20 cellular contexts compared by ENCODE assay signal in the genomic region with DNA sequence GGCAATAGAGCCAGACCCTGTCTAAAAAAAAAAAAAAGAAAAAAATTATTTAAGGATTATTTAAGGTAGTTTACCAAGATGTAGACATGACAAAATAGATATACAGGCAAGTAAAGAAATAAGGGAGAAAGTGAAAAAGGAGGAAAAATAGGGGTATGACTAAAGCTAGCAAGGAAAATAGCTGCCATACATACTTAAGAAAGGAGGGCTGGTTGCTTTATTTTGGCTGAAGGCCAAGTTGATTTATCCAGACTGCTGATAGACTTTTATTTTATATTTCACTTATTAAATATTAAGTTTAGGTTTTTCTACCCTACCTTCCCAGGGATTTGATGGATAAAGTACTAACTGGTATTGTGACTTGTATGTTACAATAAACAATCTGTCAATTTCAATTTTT. TPM values are rescaled to one million over a fixed set of nuclear protein-coding genes. Genes with fewer than 3 reads are reported as not detected.
DNase-seq lines count a peak whose midpoint lies in the region; ATAC-seq, FAIRE-seq and TF ChIP-seq lines count a peak whose summit lies in the region.
"Had no signal": no experiment of that assay in that cellular context is flagged by ENCODE, and none has a peak within 500 bp of the region (broad histone marks: within the 10 kb centered on the region; RNA-seq: fewer than 3 reads in every experiment).

No MANE protein-coding gene starts in this region.

- peak; percentile 6 for DNase-seq in NCI-H1105 treated with DMSO at 0.1 percent for 48 hours (lab: John Stamatoyannopoulos, UW)
- DNase-seq in NCI-H1105 (lab: John Stamatoyannopoulos, UW) = no peak
- peak; percentile 29 for DNase-seq in astrocyte (ENCODE audit: low read depth)
- no peak for DNase-seq in keratinocyte (ENCODE audit: low read depth, low spot score)
- no peak for DNase-seq in NCI-H146 treated with DMSO at 0.1 percent for 48 hours (lab: John Stamatoyannopoulos, UW; ENCODE audit: unreplicated experiment)
- DNase-seq: activated CD4-positive, alpha-beta T cell treated with anti-CD3 and anti-CD28 coated beads, Interleukin-2, amount 50 U/mL, for 1 hour; CD8-positive, alpha-beta T cell; cortex of kidney; NCI-H345; pancreas; spleen; testis had no signal

- no peaks in the 10 kb centered on the region for H3K9me3 ChIP-seq in HUES48 (ENCODE audit: control insufficient read depth, insufficient read depth, low read length)
- no peaks in the 10 kb centered on the region for H3K9me3 ChIP-seq in astrocyte (ENCODE audit: insufficient read depth, low read depth, low read length)
- no peaks in the 10 kb centered on the region for H3K9me3 ChIP-seq in keratinocyte (ENCODE audit: control insufficient read depth, low read depth, low read length)
- H3K9me3 ChIP-seq: pancreas, testis had no signal

- H3K27me3 ChIP-seq in HUES48 (ENCODE audit: control insufficient read depth, insufficient read depth, low read length) = no peaks in the 10 kb centered on the region
- no peaks in the 10 kb centered on the region for H3K27me3 ChIP-seq in astrocyte (ENCODE audit: insufficient read depth, low read length)
- no peaks in the 10 kb centered on the region for H3K27me3 ChIP-seq in keratinocyte (ENCODE audit: control insufficient read depth, extremely low read depth, insufficient read depth, low read length)
- H3K27me3 ChIP-seq: pancreas, spleen, testis had no signal

- H2AFZ ChIP-seq in astrocyte (ENCODE audit: low read depth, low read length) = no peak overlapping the region
- peak overlapping the region; percentile 78 for H2AFZ ChIP-seq in keratinocyte (ENCODE audit: control insufficient read depth, low read length)
- H2AFZ ChIP-seq: PC-9 had no signal

- no peaks in the 10 kb centered on the region for H3K27me3 Mint-ChIP-seq in astrocyte (ENCODE audit: low read depth, unreplicated experiment)
- H3K27me3 Mint-ChIP-seq: activated naive CD4-positive, alpha-beta T cell treated with anti-CD3 and anti-CD28 coated beads, Interleukin-2, amount 50 U/mL, for 24 hours; memory B cell had no signal

- dilution Hi-C loops in keratinocyte (cut with MboI; ENCODE audit: extremely low pct_ligation_motif_present, low sequenced_read_pairs) = no loop called here

- H3K27ac ChIP-seq in HUES48 (ENCODE audit: low read depth, low read length) (peak overlapping the region; percentile 51), astrocyte (ENCODE audit: low read depth, low read length) (peak overlapping the region; percentile 96), keratinocyte (ENCODE audit: control insufficient read depth, insufficient read depth, low read length) (peak overlapping the region; percentile 86)
- H3K27ac ChIP-seq: HL-60, PC-9, spleen, testis had no signal

- peak overlapping the region; percentile 100 for H3K27ac Mint-ChIP-seq in astrocyte (ENCODE audit: unreplicated experiment)
- H3K27ac Mint-ChIP-seq: CD8-positive, alpha-beta T cell; memory B cell had no signal

- peaks cover 6% of the 10 kb centered on the region; the same call in 1 of the 2 replicates for H3K4me1 ChIP-seq in HUES48 (ENCODE audit: control insufficient read depth, insufficient read depth, low read length)
- peaks cover 8% of the 10 kb centered on the region for H3K4me1 ChIP-seq in astrocyte (ENCODE audit: insufficient read depth, low read length)
- H3K4me1 ChIP-seq in keratinocyte (ENCODE audit: control insufficient read depth, extremely low read depth, insufficient read depth, low read length) = peaks cover 17% of the 10 kb centered on the region
- H3K4me1 ChIP-seq: pancreas, testis had no signal

- FAIRE-seq in astrocyte (lab: Jason Lieb, UNC) (no peak), keratinocyte (lab: Jason Lieb, UNC) (no peak)
- FAIRE-seq: GM18507, pancreas had no signal

- ATAC-seq in HG02852 (IDR thresholded peaks at IDR 0.05; ENCODE audit: unreplicated experiment) (no peak), GM19397 (IDR thresholded peaks at IDR 0.05; ENCODE audit: unreplicated experiment) (no peak)
- ATAC-seq: CD8-positive, alpha-beta T cell had no signal

- peaks cover 11% of the 10 kb centered on the region for H3K9me3 Mint-ChIP-seq in astrocyte (ENCODE audit: unreplicated experiment)
- H3K9me3 Mint-ChIP-seq: activated naive CD4-positive, alpha-beta T cell treated with anti-CD3 and anti-CD28 coated beads, Interleukin-2, amount 50 U/mL, for 24 hours; memory B cell had no signal

- H3K9ac ChIP-seq in HUES48 (ENCODE audit: low read depth, low read length) = no peak overlapping the region
- H3K9ac ChIP-seq in astrocyte (ENCODE audit: low read length) = peak overlapping the region; percentile 79
- peak overlapping the region; percentile 51 for H3K9ac ChIP-seq in keratinocyte (ENCODE audit: control insufficient read depth, extremely low read depth, insufficient read depth, low read length)

- no peaks in the 10 kb centered on the region for H3K36me3 ChIP-seq in HUES48 (ENCODE audit: control insufficient read depth, insufficient read depth, low read length)
- no peaks in the 10 kb centered on the region for H3K36me3 ChIP-seq in astrocyte (ENCODE audit: insufficient read depth, low read length)
- H3K36me3 ChIP-seq in keratinocyte (ENCODE audit: control insufficient read depth in 2 of 2, extremely low read depth in 1 of 2, insufficient read depth in 2 of 2, low read length in 2 of 2) = no peaks in the 10 kb centered on the region
- H3K36me3 ChIP-seq: pancreas, spleen had no signal

- H3K4me2 ChIP-seq in astrocyte (ENCODE audit: low read length) (no peak overlapping the region), keratinocyte (ENCODE audit: control insufficient read depth, extremely low read depth, insufficient read depth, low read depth, low read length) (peak overlapping the region; percentile 40)
- H3K4me2 ChIP-seq: PC-9 had no signal

- no peaks in the 10 kb centered on the region for H4K20me1 ChIP-seq in astrocyte (ENCODE audit: insufficient read depth, low read length)
- no peaks in the 10 kb centered on the region for H4K20me1 ChIP-seq in keratinocyte (ENCODE audit: control insufficient read depth, extremely low read depth, insufficient read depth, low read length)

- H3K4me3 Mint-ChIP-seq in astrocyte (ENCODE audit: unreplicated experiment) = no peak overlapping the region
- H3K4me3 Mint-ChIP-seq: activated naive CD4-positive, alpha-beta T cell treated with anti-CD3 and anti-CD28 coated beads, Interleukin-2, amount 50 U/mL, for 24 hours; CD8-positive, alpha-beta T cell; memory B cell had no signal

- H3K9me1 ChIP-seq in keratinocyte (ENCODE audit: control insufficient read depth, extremely low read depth, insufficient read depth, low read length) = no peaks in the 10 kb centered on the region

- no peak overlapping the region for H3K4me3 ChIP-seq in HUES48 (ENCODE audit: low read depth, low read length)
- no peak overlapping the region for H3K4me3 ChIP-seq in astrocyte (ENCODE audit: insufficient read depth, low read depth, low read length)
- no peak overlapping the region for H3K4me3 ChIP-seq in keratinocyte (ENCODE audit: control insufficient read depth in 2 of 3, extremely low read depth in 1 of 3, insufficient read depth in 2 of 3, low read depth in 1 of 3, low read length in 3 of 3)
- H3K4me3 ChIP-seq: pancreas, PC-9, spleen, testis had no signal

- H3K79me2 ChIP-seq in astrocyte (ENCODE audit: insufficient read depth, low read length) = no peaks in the 10 kb centered on the region
- no peaks in the 10 kb centered on the region for H3K79me2 ChIP-seq in keratinocyte (ENCODE audit: control insufficient read depth, insufficient read depth, low read length)

- H3K4me1 Mint-ChIP-seq in astrocyte (ENCODE audit: low read depth, unreplicated experiment) = peaks cover 22% of the 10 kb centered on the region
- H3K4me1 Mint-ChIP-seq: memory B cell had no signal

- H3K36me3 Mint-ChIP-seq in astrocyte (ENCODE audit: low read depth, unreplicated experiment) = no peaks in the 10 kb centered on the region
- H3K36me3 Mint-ChIP-seq: activated naive CD4-positive, alpha-beta T cell treated with anti-CD3 and anti-CD28 coated beads, Interleukin-2, amount 50 U/mL, for 24 hours; CD8-positive, alpha-beta T cell; memory B cell had no signal

- TF ChIP-seq CTCF in astrocyte (IDR thresholded peaks at IDR 0.05; ENCODE audit: insufficient read depth, low read depth, low read length) (no peak), keratinocyte (optimal IDR thresholded peaks at IDR 0.05 in 1 of 3, IDR thresholded peaks at IDR 0.05 in 1 of 3, conservative IDR thresholded peaks at IDR 0.05 in 1 of 3; ENCODE audit: extremely low read depth in 1 of 3, insufficient read depth in 2 of 3, low read length in 3 of 3) (no peak)

RNA-seq across cellular contexts. Expression of gene AEBP2, which starts 8.3 kb away (rescaled TPM):
- 39.8 and 41.7 TPM in 2 replicates for total RNA-seq in astrocyte
- 10.1 to 19.6 TPM (median 14.8 TPM) in 3 replicates for polyA plus RNA-seq in keratinocyte
- polyA plus RNA-seq in keratinocyte (2011; ENCODE audit: low read depth) = 36.5 TPM
- polyA plus RNA-seq in keratinocyte (2011; cell fraction: cytosol; rRNA removed) = 15.9 and 26.4 TPM in 2 replicates
- 32.0 and 32.1 TPM in 2 replicates for polyA plus RNA-seq in keratinocyte (2011; cell fraction: nucleus; rRNA removed)
- polyA plus RNA-seq in keratinocyte (2012; ENCODE audit: low replicate concordance) = 21.5 and 22.7 TPM in 2 replicates
- polyA minus RNA-seq in keratinocyte = 12.8 to 18.6 TPM (median 17.7 TPM) in 3 replicates
- 8.8 TPM for polyA minus RNA-seq in keratinocyte (2011; cell fraction: cytosol; rRNA and poly(A)+ RNA removed)
- polyA minus RNA-seq in keratinocyte (2011; cell fraction: nucleus; rRNA and poly(A)+ RNA removed) = 12.9 and 34.5 TPM in 2 replicates

Comparison
In these comparisons a context has a peak if more than half of its experiments do, and no peak if none do; other contexts are left out.
1. DNase-seq: peak in NCI-H1105 treated with DMSO at 0.1 percent for 48 hours (single experiment) and astrocyte (single experiment); none in NCI-H1105 (single experiment), keratinocyte (single experiment) and NCI-H146 treated with DMSO at 0.1 percent for 48 hours (single experiment).
2. Peak in every context shown above with its lines, with median percentiles within 50 percentile points of each other: H3K27ac ChIP-seq.